ENCODE assay signal across 20 cellular contexts in the genomic region with DNA sequence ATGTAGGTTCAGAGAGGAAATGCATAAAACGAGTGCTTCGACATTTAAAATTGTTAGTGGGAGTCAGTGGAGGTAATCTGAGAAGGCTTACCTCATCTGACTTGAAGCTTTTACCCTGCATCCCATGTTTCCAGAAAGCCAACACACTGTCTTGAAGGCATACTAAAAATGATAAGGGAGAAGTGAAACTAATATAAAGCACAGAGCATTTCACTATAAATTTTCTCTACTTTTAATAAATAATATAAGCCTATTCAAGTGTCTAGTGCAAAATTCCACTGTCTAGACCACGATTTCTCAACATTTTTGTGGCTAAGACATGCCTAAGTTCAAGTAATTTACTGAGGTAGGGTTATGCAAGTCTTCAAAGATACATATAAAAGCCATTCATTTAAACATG. TPM values are rescaled to one million over a fixed set of nuclear protein-coding genes. Genes with fewer than 3 reads are reported as not detected.
A peak's percentile ranks its signal among the peaks of the same experiment; 100 is the strongest.
DNase-seq lines count a peak whose midpoint lies in the region; ATAC-seq and TF ChIP-seq lines count a peak whose summit lies in the region.
"Had no signal": no experiment of that assay in that cellular context is flagged by ENCODE, and none has a peak within 500 bp of the region (broad histone marks: within the 10 kb centered on the region; RNA-seq: fewer than 3 reads in every experiment).

No MANE protein-coding gene starts in this region.

- H3K27me3 ChIP-seq in GM23248 (replicated peaks; ENCODE audit: insufficient read depth) (no peaks in the 10 kb centered on the region), skeletal muscle satellite cell (ENCODE audit: control insufficient read depth, insufficient read depth, low read length) (no peaks in the 10 kb centered on the region)
- H3K27me3 ChIP-seq: Peyer's patch, uterus had no signal

- H3K4me3 ChIP-seq in GM23248: no peak overlapping the region
- H3K4me3 ChIP-seq in fibroblast of the aortic adventitia (ENCODE audit: low read depth, low read length): no peak overlapping the region
- no peak overlapping the region for H3K4me3 ChIP-seq in skeletal muscle satellite cell (ENCODE audit: low read length)
- H3K4me3 ChIP-seq: Peyer's patch, uterus had no signal

- no peaks in the 10 kb centered on the region for H3K9me2 ChIP-seq in GM23248 (ENCODE audit: insufficient read depth)

- H3K4me1 ChIP-seq in GM23248 (ENCODE audit: insufficient read depth) (peaks cover 12% of the 10 kb centered on the region), skeletal muscle satellite cell (ENCODE audit: control insufficient read depth, insufficient read depth, low read length) (peaks cover 9% of the 10 kb centered on the region)
- H3K4me1 ChIP-seq: Peyer's patch, uterus had no signal

- peak overlapping the region; percentile 8; the same call in 1 of the 2 replicates for H3K27ac ChIP-seq in GM23248
- H3K27ac ChIP-seq: Peyer's patch had no signal

- no peaks in the 10 kb centered on the region for H3K27me3 Mint-ChIP-seq in T-cell
- H3K27me3 Mint-ChIP-seq: activated CD8-positive, alpha-beta memory T cell treated with anti-CD3 and anti-CD28 coated beads, Interleukin-2, amount 10 ng/mL, durations not matched to agents 7 days and 5 days; CD4-positive, CD25-positive, alpha-beta regulatory T cell; stimulated activated naive CD8-positive, alpha-beta T cell treated with anti-CD3 and anti-CD28 coated beads, Interleukin-15, Interleukin-2, amounts not matched to agents 100 ng/mL and 50 ng/mL, for 24 hours had no signal

- no peaks in the 10 kb centered on the region for H3K79me2 ChIP-seq in GM23248 (ENCODE audit: insufficient read depth)

- H2AFZ ChIP-seq in GM23248: no peak overlapping the region

- H3K4me2 ChIP-seq in GM23248 (ENCODE audit: unreplicated experiment): peak overlapping the region; percentile 26
- peak overlapping the region; percentile 18 for H3K4me2 ChIP-seq in skeletal muscle satellite cell (ENCODE audit: low read length)

- H3K4me3 Mint-ChIP-seq in T-cell: no peak overlapping the region
- H3K4me3 Mint-ChIP-seq: activated CD8-positive, alpha-beta memory T cell treated with anti-CD3 and anti-CD28 coated beads, Interleukin-2, amount 10 ng/mL, durations not matched to agents 7 days and 5 days; CD4-positive, CD25-positive, alpha-beta regulatory T cell; immature natural killer cell; stimulated activated naive CD8-positive, alpha-beta T cell treated with anti-CD3 and anti-CD28 coated beads, Interleukin-15, Interleukin-2, amounts not matched to agents 100 ng/mL and 50 ng/mL, for 24 hours; WTC11 had no signal

- no peak for ATAC-seq in GM21576 (IDR thresholded peaks at IDR 0.05; ENCODE audit: unreplicated experiment)
- no peak for ATAC-seq in T-cell (replicated peaks in 1 of 4)
- ATAC-seq: activated CD8-positive, alpha-beta memory T cell treated with anti-CD3 and anti-CD28 coated beads, Interleukin-2, amount 10 ng/mL, durations not matched to agents 7 days and 5 days; WTC11 had no signal

- no peaks in the 10 kb centered on the region for H3K9me3 Mint-ChIP-seq in T-cell
- H3K9me3 Mint-ChIP-seq: CD4-positive, CD25-positive, alpha-beta regulatory T cell; immature natural killer cell; stimulated activated naive CD8-positive, alpha-beta T cell treated with anti-CD3 and anti-CD28 coated beads, Interleukin-15, Interleukin-2, amounts not matched to agents 100 ng/mL and 50 ng/mL, for 24 hours; WTC11 had no signal

- DNase-seq in GM23248 (peak; percentile 60), NOMO-1 treated with DMSO at 0.1 percent for 48 hours (lab: John Stamatoyannopoulos, UW; ENCODE audit: unreplicated experiment) (peak; percentile 73), fibroblast of the aortic adventitia (ENCODE audit: low read depth) (peak; percentile 86), T-cell (no peak)
- no peak for DNase-seq in activated CD4-positive, CD25-positive, alpha-beta regulatory T cell (lab: John Stamatoyannopoulos, UW)
- DNase-seq: activated CD8-positive, alpha-beta memory T cell treated with anti-CD3 and anti-CD28 coated beads, Interleukin-2, amount 10 ng/mL, durations not matched to agents 7 days and 5 days; activated gamma-delta T cell treated with Interleukin-2 at 50 U/mL for 16 hours; CD4-positive, CD25-positive, alpha-beta regulatory T cell; effector CD8-positive, alpha-beta T cell; immature natural killer cell; NCI-H187; NCI-H69; nucleus accumbens; Peyer's patch; T-helper 1 cell; uterus had no signal

- no peak overlapping the region for H3K27ac Mint-ChIP-seq in T-cell
- H3K27ac Mint-ChIP-seq: activated CD8-positive, alpha-beta memory T cell treated with anti-CD3 and anti-CD28 coated beads, Interleukin-2, amount 10 ng/mL, durations not matched to agents 7 days and 5 days; CD4-positive, CD25-positive, alpha-beta regulatory T cell; immature natural killer cell; stimulated activated naive CD8-positive, alpha-beta T cell treated with anti-CD3 and anti-CD28 coated beads, Interleukin-15, Interleukin-2, amounts not matched to agents 100 ng/mL and 50 ng/mL, for 24 hours; WTC11 had no signal

- H3K9ac ChIP-seq in GM23248 (no peak overlapping the region), skeletal muscle satellite cell (ENCODE audit: low read depth, low read length) (no peak overlapping the region)

- H3K36me3 Mint-ChIP-seq in T-cell: peaks cover 33% of the 10 kb centered on the region

- in situ Hi-C loops in GM23248 (cut with MboI): no loop called here

- POLR2A ChIA-PET in T-cell (lab: Charles Lee): no interaction called here

- 54 to 66% methylated on average over 3 of the region's 3 CpGs for WGBS in GM23248 (ENCODE audit: low coverage in 1 of 2, low lambda C conversion rate in 2 of 2, missing lambda C conversion rate in 2 of 2), 2 experiments

- H3K36me3 ChIP-seq in GM23248 (ENCODE audit: low read depth) (peaks cover 48% of the 10 kb centered on the region), skeletal muscle satellite cell (ENCODE audit: insufficient read depth, low read length) (peaks cover 62% of the 10 kb centered on the region)
- H3K36me3 ChIP-seq: uterus had no signal

- no peaks in the 10 kb centered on the region for H4K20me1 ChIP-seq in GM23248 (ENCODE audit: insufficient read depth)

- no peaks in the 10 kb centered on the region for H3K9me3 ChIP-seq in GM23248 (ENCODE audit: low read depth)
- H3K9me3 ChIP-seq in skeletal muscle satellite cell (replicated peaks; ENCODE audit: low read length): no peaks in the 10 kb centered on the region
- H3K9me3 ChIP-seq: Peyer's patch, uterus had no signal

- CTCF ChIA-PET in T-cell (lab: Charles Lee): interaction anchor here (0.5 to 0.9 kb wide), 2 partner anchors 90 to 279 kb away, joined by 3 read pairs; no protein-coding TSS in a partner anchor

- TF ChIP-seq CTCF in fibroblast of the aortic adventitia (IDR thresholded peaks at IDR 0.05; ENCODE audit: insufficient read depth, low read length): no peak

- peaks cover 13% of the 10 kb centered on the region for H3F3A ChIP-seq in GM23248 (ENCODE audit: insufficient read depth)

- no peaks in the 10 kb centered on the region for H3K4me1 Mint-ChIP-seq in T-cell
- H3K4me1 Mint-ChIP-seq: activated CD8-positive, alpha-beta memory T cell treated with anti-CD3 and anti-CD28 coated beads, Interleukin-2, amount 10 ng/mL, durations not matched to agents 7 days and 5 days; WTC11 had no signal

RNA-seq across cellular contexts. Expression of a gene that starts 29.1 kb away (rescaled TPM):
- 1.1 and 5.0 TPM in 2 replicates for total RNA-seq in GM23248 (2014; rRNA removed; shearing (Covaris generic))
- 2.2 and 2.9 TPM in 2 replicates for polyA plus RNA-seq in GM23248 (2016; fragmentation: Nextera tagmentation; extraction: Ambion mirVana)
- 7.3 and 66.6 TPM in 2 replicates for total RNA-seq in fibroblast of the aortic adventitia (ENCODE audit: low replicate concordance)
- total RNA-seq in skeletal muscle satellite cell (2012; rRNA removed): 9.9 and 15.3 TPM in 2 replicates
- 1 to 10 TPM; 4.6 to 7.7 (median 5.8) TPM for total RNA-seq in T-cell

Comparison
In these comparisons a context has a peak if more than half of its experiments do, and no peak if none do; other contexts are left out.
1. DNase-seq: peak in GM23248 (single experiment), NOMO-1 treated with DMSO at 0.1 percent for 48 hours (single experiment) and fibroblast of the aortic adventitia (single experiment); none in T-cell (0 of 34) and activated CD4-positive, CD25-positive, alpha-beta regulatory T cell (0 of 4).